ENCODE assay signal across 18 cellular contexts in the genomic region with DNA sequence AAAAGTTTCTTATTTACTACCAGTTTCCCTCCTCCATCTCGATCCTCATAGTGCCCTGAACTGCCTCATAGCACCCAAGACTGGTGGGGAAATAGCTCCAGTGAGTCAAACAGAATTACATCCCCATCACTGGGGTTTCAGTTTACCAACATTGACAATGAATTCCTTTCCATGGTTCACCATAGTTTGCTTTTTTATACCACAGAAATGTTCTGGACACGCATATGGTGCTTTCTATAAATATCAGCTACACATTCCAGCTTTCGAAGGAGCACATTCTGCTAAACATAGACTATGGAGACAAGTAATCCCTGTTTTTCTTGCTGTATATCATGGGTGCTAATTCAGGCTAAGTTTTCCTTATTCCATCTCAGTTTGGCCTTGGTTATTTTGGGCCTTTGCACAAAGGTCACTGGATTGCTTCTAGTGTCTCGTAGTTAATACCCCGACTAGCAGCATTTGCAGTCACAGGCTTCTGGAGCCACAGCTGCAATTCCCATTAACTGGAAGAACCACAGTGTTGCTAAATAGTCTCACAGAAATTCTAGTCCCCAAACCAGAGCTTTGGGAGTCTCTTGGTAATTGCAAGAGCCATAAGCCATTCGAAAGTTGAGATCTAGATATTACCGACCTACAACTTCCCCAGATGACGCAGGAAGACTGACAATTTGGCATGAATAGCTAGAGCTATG. TPM values are rescaled to one million over a fixed set of nuclear protein-coding genes. Genes with fewer than 3 reads are reported as not detected.
DNase-seq lines count a peak whose midpoint lies in the region; FAIRE-seq and TF ChIP-seq lines count a peak whose summit lies in the region.
"Had no signal": no experiment of that assay in that cellular context is flagged by ENCODE, and none has a peak within 500 bp of the region (broad histone marks: within the 10 kb centered on the region; RNA-seq: fewer than 3 reads in every experiment).

No MANE protein-coding gene starts in this region.

- no peaks in the 10 kb centered on the region for H3K9me3 Mint-ChIP-seq in astrocyte (ENCODE audit: unreplicated experiment)
- H3K9me3 Mint-ChIP-seq: dendritic cell treated with granulocyte-macrophage colony-stimulating factor and Interleukin-4, amounts not matched to agents 40 ng/mL and 50 ng/mL, for 4 days; naive thymus-derived CD4-positive, alpha-beta T cell had no signal

- H3K27me3 ChIP-seq in astrocyte (ENCODE audit: insufficient read depth, low read length): peaks cover 5% of the 10 kb centered on the region

- no peaks in the 10 kb centered on the region for H3K27me3 Mint-ChIP-seq in astrocyte (ENCODE audit: low read depth, unreplicated experiment)
- H3K27me3 Mint-ChIP-seq: dendritic cell treated with granulocyte-macrophage colony-stimulating factor and Interleukin-4, amounts not matched to agents 40 ng/mL and 50 ng/mL, for 4 days had no signal

- FAIRE-seq in astrocyte (lab: Jason Lieb, UNC): no peak
- FAIRE-seq in GM12892 (lab: Jason Lieb, UNC): no peak

- H3K4me3 ChIP-seq in astrocyte (ENCODE audit: insufficient read depth, low read depth, low read length) (no peak overlapping the region), foreskin fibroblast (ENCODE audit: low read depth in 1 of 2, low read length in 2 of 2) (no peak overlapping the region)

- TF ChIP-seq POLR2A in GM12892 (IDR thresholded peaks at IDR 0.05; ENCODE audit: low read depth, low read length): no peak

- H3K27ac ChIP-seq in astrocyte (ENCODE audit: low read depth, low read length): no peak overlapping the region
- H3K27ac ChIP-seq: epithelial cell of prostate had no signal

- TF ChIP-seq CTCF in astrocyte (IDR thresholded peaks at IDR 0.05; ENCODE audit: insufficient read depth, low read depth, low read length): no peak
- no peak for TF ChIP-seq CTCF in foreskin fibroblast (IDR thresholded peaks at IDR 0.05; ENCODE audit: low read depth, low read length)

- no peak overlapping the region for H3K9ac ChIP-seq in astrocyte (ENCODE audit: low read length)

- H3K27ac Mint-ChIP-seq in astrocyte (ENCODE audit: unreplicated experiment): no peak overlapping the region
- H3K27ac Mint-ChIP-seq: dendritic cell treated with granulocyte-macrophage colony-stimulating factor and Interleukin-4, amounts not matched to agents 40 ng/mL and 50 ng/mL, for 4 days; immature natural killer cell; naive thymus-derived CD4-positive, alpha-beta T cell had no signal

- DNase-seq in HCEC 1CT (peak; percentile 68), astrocyte (ENCODE audit: low read depth) (peak; percentile 26), foreskin fibroblast (peak; percentile 27 to 68), superior temporal gyrus (ENCODE audit: extremely low spot score) (peak; percentile 69), GM12892 (ENCODE audit: insufficient read length) (no peak), T1000 (lab: John Stamatoyannopoulos, UW) (no peak)
- no peak for DNase-seq in stimulated activated CD4-positive, alpha-beta T cell treated with anti-CD3 and anti-CD28 coated beads, Interleukin-2, amount 100 ng/mL, for 24 hours
- DNase-seq: activated CD4-positive, alpha-beta T cell treated with anti-CD3 and anti-CD28 coated beads for 4 hours; activated CD8-positive, alpha-beta memory T cell treated with anti-CD3 and anti-CD28 coated beads, Interleukin-2, amount 50 U/mL, for 4 hours; aorta; C1 segment of cervical spinal cord; immature natural killer cell; naive thymus-derived CD4-positive, alpha-beta T cell; stimulated activated CD4-positive, alpha-beta T cell treated with anti-CD3 and anti-CD28 coated beads, Interleukin-4, amount 100 ng/mL, for 24 hours; substantia nigra had no signal

- H2AFZ ChIP-seq in astrocyte (ENCODE audit: low read depth, low read length): no peak overlapping the region

- H3K4me3 Mint-ChIP-seq in astrocyte (ENCODE audit: unreplicated experiment): no peak overlapping the region
- H3K4me3 Mint-ChIP-seq: dendritic cell treated with granulocyte-macrophage colony-stimulating factor and Interleukin-4, amounts not matched to agents 40 ng/mL and 50 ng/mL, for 4 days; immature natural killer cell had no signal

- H3K4me1 ChIP-seq in astrocyte (ENCODE audit: insufficient read depth, low read length): no peaks in the 10 kb centered on the region

- H3K4me1 Mint-ChIP-seq in astrocyte (ENCODE audit: low read depth, unreplicated experiment): no peaks in the 10 kb centered on the region
- H3K4me1 Mint-ChIP-seq: immature natural killer cell had no signal

- no peaks in the 10 kb centered on the region for H3K36me3 ChIP-seq in astrocyte (ENCODE audit: insufficient read depth, low read length)

- no peaks in the 10 kb centered on the region for H3K36me3 Mint-ChIP-seq in astrocyte (ENCODE audit: low read depth, unreplicated experiment)
- H3K36me3 Mint-ChIP-seq: immature natural killer cell; naive thymus-derived CD4-positive, alpha-beta T cell had no signal

- H3K4me2 ChIP-seq in astrocyte (ENCODE audit: low read length): no peak overlapping the region

- no peaks in the 10 kb centered on the region for H4K20me1 ChIP-seq in astrocyte (ENCODE audit: insufficient read depth, low read length)

- H3K79me2 ChIP-seq in astrocyte (ENCODE audit: insufficient read depth, low read length): no peaks in the 10 kb centered on the region

- H3K9me3 ChIP-seq in astrocyte (ENCODE audit: insufficient read depth, low read depth, low read length): no peaks in the 10 kb centered on the region

RNA-seq across cellular contexts. Expression of a gene that starts 53.4 kb away (rescaled TPM):
- total RNA-seq in astrocyte: 0.07 TPM in 1 of 2 replicates, not detected in the other
- polyA plus RNA-seq in GM12892 (2012; ENCODE audit: missing spikeins): not detected
- total RNA-seq: lung microvascular endothelial cell had no signal
- polyA plus RNA-seq: aorta; naive thymus-derived CD4-positive, alpha-beta T cell had no signal

Comparison
In these comparisons a context has a peak if more than half of its experiments do, and no peak if none do; other contexts are left out.
1. DNase-seq: peak in HCEC 1CT (single experiment), astrocyte (single experiment), foreskin fibroblast (2 of 2) and superior temporal gyrus (single experiment); none in GM12892 (single experiment), stimulated activated CD4-positive, alpha-beta T cell treated with anti-CD3 and anti-CD28 coated beads, Interleukin-2, amount 100 ng/mL, for 24 hours (0 of 2) and T1000 (single experiment).